Comparison of ENCODE assay signal across 11 cellular contexts in the genomic region with DNA sequence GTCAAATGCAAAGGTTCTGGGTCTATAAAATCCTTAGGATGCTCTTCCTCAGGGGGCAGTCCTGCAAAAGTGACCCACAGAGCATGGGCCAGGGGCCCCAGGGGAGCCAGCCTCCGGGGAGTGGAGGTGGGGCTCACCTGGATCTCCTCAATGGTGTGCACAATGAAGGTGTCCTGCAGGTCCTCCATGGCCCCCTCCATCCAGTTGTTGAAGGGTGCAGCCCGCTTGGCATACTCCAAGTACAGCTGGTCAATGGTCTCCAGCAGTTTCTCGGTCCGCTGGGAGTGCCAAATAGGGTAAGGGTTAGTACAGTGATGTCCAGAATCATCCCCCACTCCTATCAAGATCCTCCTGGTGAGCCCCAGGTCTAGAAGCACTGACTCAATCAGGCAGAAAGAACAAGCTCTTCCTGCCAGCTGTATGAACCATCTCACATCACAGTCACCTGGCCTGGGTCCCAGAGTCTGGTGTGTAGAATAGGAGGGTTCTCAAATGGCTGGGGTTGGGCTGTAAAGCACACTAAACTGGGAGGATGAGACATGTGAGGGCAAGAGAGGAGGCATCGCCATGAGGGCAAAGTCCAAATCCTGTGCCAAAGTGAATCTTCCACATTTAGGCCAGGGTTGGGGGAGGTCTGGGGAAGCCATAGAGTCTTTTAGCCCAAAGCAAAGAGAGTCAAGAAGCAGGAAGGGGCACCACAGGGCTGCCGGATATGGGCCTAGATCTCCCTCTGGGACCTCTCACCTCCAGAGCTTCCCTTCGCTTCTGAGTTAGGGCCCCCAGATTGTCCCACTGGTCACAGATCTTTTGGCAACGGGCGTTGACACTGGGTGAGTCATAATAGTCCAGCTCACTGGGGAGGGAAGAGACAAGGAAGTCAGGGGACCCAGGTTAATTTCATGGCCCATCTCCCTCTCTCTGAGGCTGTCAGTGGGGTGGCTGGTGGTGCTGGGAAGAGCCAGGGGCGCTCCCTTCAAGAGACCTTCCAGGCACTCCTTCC.
A peak's percentile ranks its signal among the peaks of the same experiment; 100 is the strongest.
DNase-seq lines count a peak whose midpoint lies in the region; ATAC-seq, FAIRE-seq and TF ChIP-seq lines count a peak whose summit lies in the region.
"Had no signal": no experiment of that assay in that cellular context is flagged by ENCODE, and none has a peak within 500 bp of the region (broad histone marks: within the 10 kb centered on the region; RNA-seq: fewer than 3 reads in every experiment).

No MANE protein-coding gene starts in this region.

- TF ChIP-seq RAD21 in Ishikawa (IDR thresholded peaks at IDR 0.05; ENCODE audit: low read depth) (no peak), HepG2 (CRISPR knock-in tag; IDR thresholded peaks at IDR 0.05) (no peak)

- H2AFZ ChIP-seq in HepG2 (ENCODE audit: low read length): no peak overlapping the region

- intact Hi-C loops in MCF 10A (cut with micrococcal nuclease): no loop called here
- intact Hi-C loops in HepG2 (cut with micrococcal nuclease; ENCODE audit: unreplicated experiment): no loop called here
- intact Hi-C loops in activated T-helper 1 cell treated with anti-CD3 and anti-CD28 coated beads, Interleukin-12 subunit alpha, Interleukin-12 subunit beta, Interleukin-2, Interleukin-4 antibody, amounts not matched to agents 30 ng/mL and 10 ng/mL and 1 ng/mL, durations not matched to agents 14 hours and 24 hours and 36 hours (cut with micrococcal nuclease): no loop called here

- H3K4me1 Mint-ChIP-seq in MCF 10A (ENCODE audit: insufficient read depth, unreplicated experiment): peaks cover 9% of the 10 kb centered on the region
- H3K4me1 Mint-ChIP-seq in activated T-helper 1 cell treated with anti-CD3 and anti-CD28 coated beads, Interleukin-12 subunit alpha, Interleukin-12 subunit beta, Interleukin-2, Interleukin-4 antibody, amounts not matched to agents 30 ng/mL and 10 ng/mL and 1 ng/mL, durations not matched to agents 14 hours and 24 hours and 36 hours (ENCODE audit: low read depth): no peaks in the 10 kb centered on the region

- no peaks in the 10 kb centered on the region for H4K20me1 ChIP-seq in HepG2 (ENCODE audit: insufficient read depth, low read length)

- peak; percentile 34 for ATAC-seq in HepG2

- BruUV-seq in MCF 10A (replicated peaks; lab: Mats Ljungman, UMichigan) (no TSS peak), HepG2 (replicated peaks; lab: Mats Ljungman, UMichigan) (no TSS peak)

- peaks cover 40% of the 10 kb centered on the region for H3K4me1 ChIP-seq in HepG2 (ENCODE audit: insufficient read depth, low read length)

- H3K9me3 ChIP-seq in HepG2 (ENCODE audit: low read length): no peaks in the 10 kb centered on the region

- no peaks in the 10 kb centered on the region for H3K27me3 ChIP-seq in HepG2 (ENCODE audit: control insufficient read depth in 1 of 2, insufficient read depth in 2 of 2, low read length in 2 of 2)

- H3K36me3 Mint-ChIP-seq in MCF 10A (ENCODE audit: insufficient read depth, unreplicated experiment): peaks cover 79% of the 10 kb centered on the region
- peaks cover 1% of the 10 kb centered on the region for H3K36me3 Mint-ChIP-seq in activated T-helper 1 cell treated with anti-CD3 and anti-CD28 coated beads, Interleukin-12 subunit alpha, Interleukin-12 subunit beta, Interleukin-2, Interleukin-4 antibody, amounts not matched to agents 30 ng/mL and 10 ng/mL and 1 ng/mL, durations not matched to agents 14 hours and 24 hours and 36 hours (ENCODE audit: low read depth)

- no peak overlapping the region for H3K4me2 ChIP-seq in HepG2 (ENCODE audit: low read depth, low read length)

- H3K27ac Mint-ChIP-seq in MCF 10A (ENCODE audit: low read depth, unreplicated experiment): peak overlapping the region; percentile 3
- no peak overlapping the region for H3K27ac Mint-ChIP-seq in activated T-helper 1 cell treated with anti-CD3 and anti-CD28 coated beads, Interleukin-12 subunit alpha, Interleukin-12 subunit beta, Interleukin-2, Interleukin-4 antibody, amounts not matched to agents 30 ng/mL and 10 ng/mL and 1 ng/mL, durations not matched to agents 14 hours and 24 hours and 36 hours

- no peak overlapping the region for H3K9ac ChIP-seq in HepG2 (ENCODE audit: insufficient read depth, low read depth, low read length)

- 70% methylated on average over 3 of the region's 10 CpGs for WGBS in HepG2 (ENCODE audit: low lambda C conversion rate)

- H3K27me3 Mint-ChIP-seq in MCF 10A (ENCODE audit: insufficient read depth, unreplicated experiment): no peaks in the 10 kb centered on the region
- H3K27me3 Mint-ChIP-seq in activated T-helper 1 cell treated with anti-CD3 and anti-CD28 coated beads, Interleukin-12 subunit alpha, Interleukin-12 subunit beta, Interleukin-2, Interleukin-4 antibody, amounts not matched to agents 30 ng/mL and 10 ng/mL and 1 ng/mL, durations not matched to agents 14 hours and 24 hours and 36 hours (ENCODE audit: insufficient read depth): no peaks in the 10 kb centered on the region

- DNase-seq in AG08395 (ENCODE audit: low spot score): peak; percentile 86
- peak; percentile 95 for DNase-seq in MCF 10A (ENCODE audit: unreplicated experiment)
- peak; percentile 44 for DNase-seq in HepG2 (ENCODE audit: low spot score)
- DNase-seq in GM10248 (ENCODE audit: extremely low spot score): no peak
- no peak for DNase-seq in NCI-H1417 treated with DMSO at 0.1 percent for 48 hours (lab: John Stamatoyannopoulos, UW)
- DNase-seq in DMS153 treated with DMSO at 0.1 percent for 48 hours (lab: John Stamatoyannopoulos, UW; ENCODE audit: unreplicated experiment): no peak
- DNase-seq in activated T-helper 1 cell treated with anti-CD3 and anti-CD28 coated beads, Interleukin-12 subunit alpha, Interleukin-12 subunit beta, Interleukin-2, Interleukin-4 antibody, amounts not matched to agents 30 ng/mL and 10 ng/mL and 1 ng/mL, durations not matched to agents 14 hours and 24 hours and 36 hours (ENCODE audit: low spot score): no peak
- DNase-seq: activated CD8-positive, alpha-beta memory T cell treated with anti-CD3 and anti-CD28 coated beads, Interleukin-2, amount 50 U/mL, for 4 hours; NK-92 treated with Interleukin-12 subunit alpha and Interleukin-12 subunit beta, amount 100 ng/mL, for 24 hours had no signal

- FAIRE-seq in HepG2 (lab: Jason Lieb, UNC): no peak
- FAIRE-seq: G401.6 had no signal

- in situ Hi-C loops in HepG2 (cut with HindIII; ENCODE audit: extremely low pct_ligation_motif_present, low pct_unique_long_range_greater_than_20kb): no loop called here

- CTCF ChIA-PET in MCF 10A (lab: Yijun Ruan, JAX): interaction anchor here (0.8 to 2.2 kb wide), 4 partner anchors 12 to 158 kb away, joined by 3 to 6 read pairs (median 4); no protein-coding TSS in a partner anchor
- CTCF ChIA-PET in HepG2 (lab: Yijun Ruan, JAX; ENCODE audit: low intra/inter-chr PET ratio, low total read pairs): no interaction called here
- CTCF ChIA-PET in GM10248 (lab: Yijun Ruan, JAX): interaction anchor here (1.4 kb wide), 1 partner anchor 12 kb away, joined by 3 read pairs; no protein-coding TSS in a partner anchor

- no peaks in the 10 kb centered on the region for H3K9me3 Mint-ChIP-seq in MCF 10A (ENCODE audit: unreplicated experiment)
- H3K9me3 Mint-ChIP-seq in activated T-helper 1 cell treated with anti-CD3 and anti-CD28 coated beads, Interleukin-12 subunit alpha, Interleukin-12 subunit beta, Interleukin-2, Interleukin-4 antibody, amounts not matched to agents 30 ng/mL and 10 ng/mL and 1 ng/mL, durations not matched to agents 14 hours and 24 hours and 36 hours: no peaks in the 10 kb centered on the region

- TF ChIP-seq EP300 in Ishikawa (IDR thresholded peaks at IDR 0.05; ENCODE audit: borderline replicate concordance) (no peak), HepG2 (IDR thresholded peaks at IDR 0.05; ENCODE audit: low read depth in 2 of 2, low read length in 2 of 2) (no peak), HepG2 (CRISPR knock-in tag; IDR thresholded peaks at IDR 0.05; ENCODE audit: borderline replicate concordance) (no peak)

- H3K4me3 Mint-ChIP-seq in MCF 10A (ENCODE audit: unreplicated experiment): no peak overlapping the region
- no peak overlapping the region for H3K4me3 Mint-ChIP-seq in activated T-helper 1 cell treated with anti-CD3 and anti-CD28 coated beads, Interleukin-12 subunit alpha, Interleukin-12 subunit beta, Interleukin-2, Interleukin-4 antibody, amounts not matched to agents 30 ng/mL and 10 ng/mL and 1 ng/mL, durations not matched to agents 14 hours and 24 hours and 36 hours

- H3K27ac ChIP-seq in HepG2 (ENCODE audit: extremely low read length, insufficient read depth, low read length): peak overlapping the region; percentile 24

- POLR2A ChIA-PET in MCF 10A (lab: Yijun Ruan, JAX): interaction anchor here (0.7 to 0.8 kb wide), 2 partner anchors 22 to 728 kb away, joined by 3 read pairs; no protein-coding TSS in a partner anchor
- POLR2A ChIA-PET in HepG2 (lab: Yijun Ruan, JAX): no interaction called here
- POLR2A ChIA-PET in GM10248 (lab: Yijun Ruan, JAX): no interaction called here

- TF ChIP-seq POLR2A in HepG2 (IDR thresholded peaks at IDR 0.05; ENCODE audit: insufficient read depth in 1 of 2, low read depth in 2 of 2, low read length in 2 of 2): no peak

- H3K79me2 ChIP-seq in HepG2 (ENCODE audit: insufficient read depth, low read length): no peaks in the 10 kb centered on the region

- H3K36me3 ChIP-seq in HepG2 (replicated peaks in 1 of 2; ENCODE audit: control insufficient read depth in 1 of 2, insufficient read depth in 2 of 2, low read length in 2 of 2): peaks cover 53 to 83% of the 10 kb centered on the region in 2 experiments

- no peak overlapping the region for H3K4me3 ChIP-seq in HepG2 (replicated peaks in 1 of 3; ENCODE audit: insufficient read depth in 1 of 3, low read depth in 2 of 3, low read length in 3 of 3)

- no peak for TF ChIP-seq CTCF in MCF 10A (IDR thresholded peaks at IDR 0.05; ENCODE audit: unreplicated experiment)
- TF ChIP-seq CTCF in HepG2 (CRISPR knock-in tag; IDR thresholded peaks at IDR 0.05): no peak
- no peak for TF ChIP-seq CTCF in GM10248 (IDR thresholded peaks at IDR 0.05; ENCODE audit: control extremely low read depth, extremely low read depth, low read depth, missing control alignments)

TF ChIP-seq in Ishikawa, 13 proteins besides CTCF, POLR2A, EP300 and RAD21 (continues in another document):
- TF ChIP-seq YY1 (IDR thresholded peaks at IDR 0.05; ENCODE audit: low read depth): no peak
- TF ChIP-seq, protein P1, sequence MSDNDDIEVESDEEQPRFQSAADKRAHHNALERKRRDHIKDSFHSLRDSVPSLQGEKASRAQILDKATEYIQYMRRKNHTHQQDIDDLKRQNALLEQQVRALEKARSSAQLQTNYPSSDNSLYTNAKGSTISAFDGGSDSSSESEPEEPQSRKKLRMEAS (IDR thresholded peaks at IDR 0.05): no peak

TF ChIP-seq in HepG2, 621 proteins besides CTCF, POLR2A, EP300 and RAD21 (continues in another document):
- TF ChIP-seq NCOA5 (CRISPR knock-in tag; IDR thresholded peaks at IDR 0.05) (no peak), ZNF660 (CRISPR knock-in tag; IDR thresholded peaks at IDR 0.05; ENCODE audit: borderline replicate concordance, low read depth) (no peak), ZFP62 (CRISPR knock-in tag; IDR thresholded peaks at IDR 0.05) (no peak), FOSL1 (CRISPR knock-in tag; IDR thresholded peaks at IDR 0.05; ENCODE audit: borderline replicate concordance) (peak; percentile 45; the same call in 1 of the 2 replicates), ZSCAN29 (CRISPR knock-in tag; conservative IDR thresholded peaks at IDR 0.05) (no peak), RBM22 (optimal IDR thresholded peaks at IDR 0.05; ENCODE audit: low read length) (peak; percentile 72), IRX3 (CRISPR knock-in tag; IDR thresholded peaks at IDR 0.05; ENCODE audit: borderline replicate concordance, low read depth) (no peak)

Comparison
In these comparisons a context has a peak if more than half of its experiments do, and no peak if none do; other contexts are left out.
1. DNase-seq: peak in AG08395 (single experiment), MCF 10A (single experiment) and HepG2 (single experiment); none in GM10248 (single experiment), NCI-H1417 treated with DMSO at 0.1 percent for 48 hours (single experiment), DMS153 treated with DMSO at 0.1 percent for 48 hours (single experiment) and activated T-helper 1 cell treated with anti-CD3 and anti-CD28 coated beads, Interleukin-12 subunit alpha, Interleukin-12 subunit beta, Interleukin-2, Interleukin-4 antibody, amounts not matched to agents 30 ng/mL and 10 ng/mL and 1 ng/mL, durations not matched to agents 14 hours and 24 hours and 36 hours (single experiment).